15 cellular contexts compared by ENCODE assay signal in the genomic region with DNA sequence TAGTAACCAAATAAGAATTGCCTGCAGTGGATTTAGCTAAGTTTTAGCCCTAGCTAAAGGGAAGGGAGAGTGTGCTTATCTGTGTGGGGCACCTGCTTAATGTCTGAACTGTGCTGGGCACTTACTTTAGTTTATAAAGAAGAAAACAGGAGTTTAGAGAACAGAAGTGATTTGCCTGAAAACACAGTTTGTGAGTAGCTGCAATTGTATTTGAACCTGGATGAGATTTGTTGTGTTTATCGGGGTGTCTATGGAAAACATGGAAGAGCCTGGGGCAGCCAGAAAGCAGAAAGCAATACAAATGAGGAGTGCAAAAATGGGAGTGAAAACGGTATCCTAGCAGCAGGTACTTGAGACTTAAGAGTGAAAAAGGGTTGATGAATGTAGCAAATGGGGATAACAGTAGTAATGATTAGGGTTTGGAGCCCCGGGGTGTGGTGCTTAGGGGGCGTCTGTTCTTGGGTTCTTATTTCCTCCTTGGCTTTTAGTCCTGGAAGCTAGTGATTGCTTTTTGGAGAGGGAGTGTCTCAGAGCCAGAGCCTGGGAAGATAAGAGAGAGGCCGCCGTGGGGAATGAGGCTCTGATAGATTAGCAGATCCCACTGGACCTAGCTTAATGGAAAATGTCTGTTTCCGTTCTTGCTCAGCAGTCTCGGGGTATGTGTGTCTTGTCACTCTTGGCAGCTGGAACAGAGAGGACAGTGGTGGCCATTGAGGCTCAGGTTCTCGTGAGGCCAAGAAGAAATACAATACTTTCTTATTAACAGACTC. TPM values are rescaled to one million over a fixed set of nuclear protein-coding genes. Genes with fewer than 3 reads are reported as not detected.
DNase-seq lines count a peak whose midpoint lies in the region; ATAC-seq, FAIRE-seq and TF ChIP-seq lines count a peak whose summit lies in the region.
"Had no signal": no experiment of that assay in that cellular context is flagged by ENCODE, and none has a peak within 500 bp of the region (broad histone marks: within the 10 kb centered on the region; RNA-seq: fewer than 3 reads in every experiment).

No MANE protein-coding gene starts in this region.

- peaks cover 84% of the 10 kb centered on the region for H3K79me2 ChIP-seq in HepG2 (ENCODE audit: insufficient read depth, low read length)

- peaks cover 4 to 18% (median 16%) of the 10 kb centered on the region in 4 donors for H3K4me1 ChIP-seq in liver (ENCODE audit: control insufficient read depth in 4 of 4, insufficient read depth in 4 of 4, low read length in 3 of 4)
- peaks cover 50% of the 10 kb centered on the region for H3K4me1 ChIP-seq in HepG2 (ENCODE audit: insufficient read depth, low read length)
- H3K4me1 ChIP-seq in mesodermal cell (ENCODE audit: control insufficient read depth, insufficient read depth, low read length, poor library complexity, severe bottlenecking): peaks cover 22% of the 10 kb centered on the region
- peaks cover 61 to 90% (median 74%) of the 10 kb centered on the region in 4 donors for H3K4me1 ChIP-seq in stomach

- H4K20me1 ChIP-seq in HepG2 (ENCODE audit: insufficient read depth, low read length): peaks cover 5% of the 10 kb centered on the region; the same call in 1 of the 2 replicates

- H2AFZ ChIP-seq in HepG2 (ENCODE audit: low read length): no peak overlapping the region

- FAIRE-seq in HepG2 (lab: Jason Lieb, UNC): no peak
- FAIRE-seq in RCC 7860 (lab: Jason Lieb, UNC): no peak

- H3K9ac ChIP-seq in liver (ENCODE audit: low read depth in 1 of 2, low read length in 2 of 2) (no peak overlapping the region), HepG2 (ENCODE audit: insufficient read depth, low read depth, low read length) (no peak overlapping the region)

- DNase-seq in HepG2 (ENCODE audit: low spot score): no peak
- no peak for DNase-seq in chondrocyte (ENCODE audit: low spot score)
- DNase-seq in stomach: no peak
- DNase-seq in RCC 7860 (ENCODE audit: low spot score): no peak
- DNase-seq: central memory CD4-positive, alpha-beta T cell; NCI-H446; spleen; WERI-Rb-1 had no signal

- H3K9me3 ChIP-seq in liver (ENCODE audit: control insufficient read depth in 4 of 4, low read length in 3 of 4) (no peaks in the 10 kb centered on the region), HepG2 (ENCODE audit: low read length) (no peaks in the 10 kb centered on the region), mesodermal cell (ENCODE audit: control insufficient read depth, low read length) (no peaks in the 10 kb centered on the region), stomach (no peaks in the 10 kb centered on the region)
- H3K9me3 ChIP-seq: spleen had no signal

- no peaks in the 10 kb centered on the region for H3K9me3 Mint-ChIP-seq in chondrocyte (ENCODE audit: low read depth)
- H3K9me3 Mint-ChIP-seq: activated T-helper 2 cell treated with anti-CD3 and anti-CD28 coated beads, Interferon-gamma antibody, Interleukin-2, Interleukin-4, amounts not matched to agents 10 μg/mL and 5 μg/mL and 100 μg/mL, durations not matched to agents 14 hours and 24 hours and 36 hours had no signal

- H3K4me3 Mint-ChIP-seq in chondrocyte (ENCODE audit: unreplicated experiment): no peak overlapping the region

- BruUV-seq in HepG2 (replicated peaks; lab: Mats Ljungman, UMichigan): no TSS peak

- TF ChIP-seq POLR2A in HepG2 (IDR thresholded peaks at IDR 0.05; ENCODE audit: insufficient read depth in 1 of 2, low read depth in 2 of 2, low read length in 2 of 2): no peak
- no peak for TF ChIP-seq POLR2A in stomach (IDR thresholded peaks at IDR 0.05)

- intact Hi-C loops in HepG2 (cut with micrococcal nuclease; ENCODE audit: unreplicated experiment): no loop called here
- intact Hi-C loops in stomach (cut with DNase I; ENCODE audit: low total_unique reads): no loop called here

- H3K27me3 Mint-ChIP-seq in chondrocyte (ENCODE audit: low read depth): no peaks in the 10 kb centered on the region

- peaks cover 9% of the 10 kb centered on the region for H3K36me3 Mint-ChIP-seq in chondrocyte (ENCODE audit: low read depth)

- CTCF ChIA-PET in HepG2 (lab: Yijun Ruan, JAX; ENCODE audit: low intra/inter-chr PET ratio, low total read pairs): no interaction called here

- H3K4me1 Mint-ChIP-seq in chondrocyte (ENCODE audit: low read depth): peaks cover 70% of the 10 kb centered on the region

- H3K36me3 ChIP-seq in liver (ENCODE audit: control insufficient read depth in 4 of 4, insufficient read depth in 3 of 4, low read depth in 1 of 4, low read length in 3 of 4) (peaks cover 0 to 7% (median under 1%) of the 10 kb centered on the region in 4 donors), HepG2 (replicated peaks in 1 of 2; ENCODE audit: control insufficient read depth in 1 of 2, insufficient read depth in 2 of 2, low read length in 2 of 2) (peaks cover 7 to 37% of the 10 kb centered on the region in 2 experiments; a peak in 4 of 5 replicates), mesodermal cell (ENCODE audit: control insufficient read depth, insufficient read depth, low read length) (peaks cover 46% of the 10 kb centered on the region), stomach (peaks cover 5 to 19% (median 15%) of the 10 kb centered on the region in 4 donors)

- H3K27ac Mint-ChIP-seq in chondrocyte (ENCODE audit: unreplicated experiment): peak overlapping the region; percentile 53
- H3K27ac Mint-ChIP-seq: activated T-helper 2 cell treated with anti-CD3 and anti-CD28 coated beads, Interferon-gamma antibody, Interleukin-2, Interleukin-4, amounts not matched to agents 10 μg/mL and 5 μg/mL and 100 μg/mL, durations not matched to agents 14 hours and 24 hours and 36 hours had no signal

- no peak for ATAC-seq in HepG2
- no peak for ATAC-seq in HG02981 (IDR thresholded peaks at IDR 0.05; ENCODE audit: unreplicated experiment)
- ATAC-seq in GM19452 (IDR thresholded peaks at IDR 0.05; ENCODE audit: unreplicated experiment): no peak
- ATAC-seq: esophagus mucosa had no signal

- H3K27ac ChIP-seq in liver (ENCODE audit: low read depth in 1 of 2, low read length in 2 of 2) (no peak overlapping the region), HepG2 (ENCODE audit: extremely low read length, insufficient read depth, low read length) (no peak overlapping the region), mesodermal cell (ENCODE audit: low read depth, low read length, severe bottlenecking) (peak overlapping the region; percentile 88), stomach (peak overlapping the region in 2 of 5 donors; percentile 4 to 6)
- H3K27ac ChIP-seq: HL-60, WERI-Rb-1 had no signal

- H3K27me3 ChIP-seq in liver (ENCODE audit: control insufficient read depth in 4 of 4, insufficient read depth in 4 of 4, low read length in 3 of 4) (no peaks in the 10 kb centered on the region), HepG2 (ENCODE audit: control insufficient read depth in 1 of 2, insufficient read depth in 2 of 2, low read length in 2 of 2) (no peaks in the 10 kb centered on the region), stomach (no peaks in the 10 kb centered on the region)
- H3K27me3 ChIP-seq: spleen had no signal

- TF ChIP-seq CTCF in liver (IDR thresholded peaks at IDR 0.05; ENCODE audit: low read depth, low read length, missing input control) (no peak), HepG2 (CRISPR knock-in tag; IDR thresholded peaks at IDR 0.05) (no peak), chondrocyte (IDR thresholded peaks at IDR 0.05) (no peak), stomach (IDR thresholded peaks at IDR 0.05) (no peak)

- TF ChIP-seq EP300 in HepG2 (IDR thresholded peaks at IDR 0.05; ENCODE audit: low read depth in 2 of 2, low read length in 2 of 2) (no peak), HepG2 (CRISPR knock-in tag; IDR thresholded peaks at IDR 0.05; ENCODE audit: borderline replicate concordance) (no peak), stomach (IDR thresholded peaks at IDR 0.05) (no peak)

- no peak overlapping the region for H3K4me3 ChIP-seq in liver (ENCODE audit: low read depth in 1 of 3, low read length in 3 of 3)
- H3K4me3 ChIP-seq in HepG2 (replicated peaks in 1 of 3; ENCODE audit: insufficient read depth in 1 of 3, low read depth in 2 of 3, low read length in 3 of 3): no peak overlapping the region
- no peak overlapping the region for H3K4me3 ChIP-seq in mesodermal cell (ENCODE audit: extremely low read depth, insufficient read depth, low read length, poor library complexity, severe bottlenecking)
- H3K4me3 ChIP-seq in stomach: no peak overlapping the region
- H3K4me3 ChIP-seq: spleen had no signal

- no peak overlapping the region; the same call in 1 of the 2 replicates for H3K4me2 ChIP-seq in HepG2 (ENCODE audit: low read depth, low read length)

- in situ Hi-C loops in HepG2 (cut with HindIII; ENCODE audit: extremely low pct_ligation_motif_present, low pct_unique_long_range_greater_than_20kb): no loop called here

- POLR2A ChIA-PET in HepG2 (lab: Yijun Ruan, JAX): interaction anchor here (2.9 kb wide), 1 partner anchor 32 kb away, joined by 12 read pairs; a partner anchor contains a TSS

- no peak for TF ChIP-seq RAD21 in liver (IDR thresholded peaks at IDR 0.05)
- TF ChIP-seq RAD21 in HepG2 (CRISPR knock-in tag; IDR thresholded peaks at IDR 0.05): no peak

- WGBS in liver: 72% methylated on average over 9 of the region's 9 CpGs
- WGBS in HepG2 (ENCODE audit: low lambda C conversion rate): 89% methylated on average over 9 of the region's 9 CpGs
- WGBS in mesodermal cell (ENCODE audit: insufficient coverage in 2 of 2), 2 experiments: 59 to 70% methylated on average over 8 to 9 of the region's 9 CpGs
- WGBS in stomach, 5 donors: 23 to 50% (median 41%) methylated on average over 9 of the region's 9 CpGs

RNA-seq across cellular contexts. Expression of a gene that starts 5.6 kb away (rescaled TPM):
- total RNA-seq in liver (10 to 100 TPM in 1 of 2 donors, 1 to 10 TPM in 1; 8.8 to 10.7 TPM), HepG2 (2016; rRNA removed; fragmentation: Illumina TruSeq; extraction: Trizol) (24.2 and 26.8 TPM in 2 replicates), chondrocyte (57.0 to 61.7 TPM (median 60.9 TPM) in 3 replicates), stomach (10 to 100 TPM; 24.0 to 93.0 (median 76.4) TPM)
- polyA plus RNA-seq in liver (10 to 100 TPM; 17.9 to 19.3 TPM), HepG2 (2011; rRNA removed) (40.5 and 46.3 TPM in 2 replicates), stomach (10 to 100 TPM; 39.1 to 41.9 (median 40.1) TPM)
- total RNA-seq in HepG2 (2016; cell fraction: cytosol; rRNA removed; fragmentation: Illumina TruSeq; extraction: Trizol; ENCODE audit: low read depth): 6.3 and 7.3 TPM in 2 replicates
- total RNA-seq in HepG2 (2016; cell fraction: insoluble cytoplasmic fraction; rRNA removed; fragmentation: Illumina TruSeq; extraction: Trizol): 24.6 and 27.1 TPM in 2 replicates
- 22.6 and 26.4 TPM in 2 replicates for total RNA-seq in HepG2 (2016; cell fraction: membrane; rRNA removed; fragmentation: Illumina TruSeq; extraction: Trizol)
- 22.4 and 23.7 TPM in 2 replicates for total RNA-seq in HepG2 (2016; cell fraction: nucleus; rRNA removed; fragmentation: Illumina TruSeq; extraction: Trizol)
- 40.1 and 44.6 TPM in 2 replicates for polyA plus RNA-seq in HepG2 (2011; cell fraction: cytosol; rRNA removed)
- 26.1 and 27.1 TPM in 2 replicates for polyA plus RNA-seq in HepG2 (2011; cell fraction: nucleus; rRNA removed)
- 30.8 and 33.7 TPM in 2 replicates for polyA plus RNA-seq in HepG2 (2012)
- 8.0 and 9.1 TPM in 2 replicates for polyA plus RNA-seq in HepG2 (2016; cell fraction: cytosol; fragmentation: Illumina TruSeq; extraction: Trizol; ENCODE audit: low read depth)
- polyA plus RNA-seq in HepG2 (2016; cell fraction: insoluble cytoplasmic fraction; fragmentation: Illumina TruSeq; extraction: Trizol; ENCODE audit: low read depth): 48.3 and 56.0 TPM in 2 replicates
- polyA plus RNA-seq in HepG2 (2016; cell fraction: membrane; fragmentation: Illumina TruSeq; extraction: Trizol; ENCODE audit: low read depth): 22.7 and 25.6 TPM in 2 replicates
- polyA plus RNA-seq in HepG2 (2016; cell fraction: nucleus; fragmentation: Illumina TruSeq; extraction: Trizol; ENCODE audit: insufficient read depth, low read depth): 56.0 and 57.2 TPM in 2 replicates
- 57.9 and 206 TPM in 2 replicates for polyA minus RNA-seq in HepG2 (2011; rRNA and poly(A)+ RNA removed; ENCODE audit: low replicate concordance)
- polyA minus RNA-seq in HepG2 (2011; cell fraction: cytosol; rRNA and poly(A)+ RNA removed): 24.3 and 33.6 TPM in 2 replicates
- polyA minus RNA-seq in HepG2 (2011; cell fraction: nucleus; rRNA and poly(A)+ RNA removed): 23.6 and 34.9 TPM in 2 replicates
- 88.8 TPM for polyA plus RNA-seq in mesodermal cell (2013, experiment 1 of 2)
- polyA plus RNA-seq in mesodermal cell (2013, experiment 2 of 2): 79.1 TPM

RNA-seq across cellular contexts. Expression of a gene that starts 21.4 kb away (rescaled TPM):
- total RNA-seq in liver: 100 to 1,000 TPM; 120 to 148 TPM
- 100 to 1,000 TPM in 1 of 2 donors, 10 to 100 TPM in 1; 41.7 to 119 TPM for polyA plus RNA-seq in liver
- total RNA-seq in HepG2 (2016; rRNA removed; fragmentation: Illumina TruSeq; extraction: Trizol): 183 and 196 TPM in 2 replicates
- total RNA-seq in HepG2 (2016; cell fraction: cytosol; rRNA removed; fragmentation: Illumina TruSeq; extraction: Trizol; ENCODE audit: low read depth): 98.2 and 98.3 TPM in 2 replicates
- total RNA-seq in HepG2 (2016; cell fraction: insoluble cytoplasmic fraction; rRNA removed; fragmentation: Illumina TruSeq; extraction: Trizol): 165 and 204 TPM in 2 replicates
- total RNA-seq in HepG2 (2016; cell fraction: membrane; rRNA removed; fragmentation: Illumina TruSeq; extraction: Trizol): 258 and 266 TPM in 2 replicates
- total RNA-seq in HepG2 (2016; cell fraction: nucleus; rRNA removed; fragmentation: Illumina TruSeq; extraction: Trizol): 89.8 and 111 TPM in 2 replicates
- 128 and 156 TPM in 2 replicates for polyA plus RNA-seq in HepG2 (2011; rRNA removed)
- 115 and 119 TPM in 2 replicates for polyA plus RNA-seq in HepG2 (2011; cell fraction: cytosol; rRNA removed)
- polyA plus RNA-seq in HepG2 (2011; cell fraction: nucleus; rRNA removed): 57.2 and 81.2 TPM in 2 replicates
- 124 and 162 TPM in 2 replicates for polyA plus RNA-seq in HepG2 (2012)
- 177 and 192 TPM in 2 replicates for polyA plus RNA-seq in HepG2 (2016; cell fraction: cytosol; fragmentation: Illumina TruSeq; extraction: Trizol; ENCODE audit: low read depth)
- 263 and 292 TPM in 2 replicates for polyA plus RNA-seq in HepG2 (2016; cell fraction: insoluble cytoplasmic fraction; fragmentation: Illumina TruSeq; extraction: Trizol; ENCODE audit: low read depth)
- 342 and 343 TPM in 2 replicates for polyA plus RNA-seq in HepG2 (2016; cell fraction: membrane; fragmentation: Illumina TruSeq; extraction: Trizol; ENCODE audit: low read depth)
- 211 and 230 TPM in 2 replicates for polyA plus RNA-seq in HepG2 (2016; cell fraction: nucleus; fragmentation: Illumina TruSeq; extraction: Trizol; ENCODE audit: insufficient read depth, low read depth)
- 134 and 389 TPM in 2 replicates for polyA minus RNA-seq in HepG2 (2011; rRNA and poly(A)+ RNA removed; ENCODE audit: low replicate concordance)
- polyA minus RNA-seq in HepG2 (2011; cell fraction: cytosol; rRNA and poly(A)+ RNA removed): 64.6 and 71.8 TPM in 2 replicates
- polyA minus RNA-seq in HepG2 (2011; cell fraction: nucleus; rRNA and poly(A)+ RNA removed): 30.8 and 31.2 TPM in 2 replicates
- 136 to 143 TPM (median 140 TPM) in 3 replicates for total RNA-seq in chondrocyte
- 265 TPM for polyA plus RNA-seq in mesodermal cell (2013, experiment 1 of 2)
- polyA plus RNA-seq in mesodermal cell (2013, experiment 2 of 2): 248 TPM
- total RNA-seq in stomach: 100 to 1,000 TPM in 4 of 5 donors, 10 to 100 TPM in 1; 81.7 to 214 (median 163) TPM
- 100 to 1,000 TPM; 114 to 165 (median 144) TPM for polyA plus RNA-seq in stomach

RNA-seq across cellular contexts. Expression of a gene that starts 32.0 kb away (rescaled TPM):
- 10 to 100 TPM; 26.2 to 47.4 TPM for total RNA-seq in liver
- polyA plus RNA-seq in liver: 100 to 1,000 TPM in 1 of 2 donors, 10 to 100 TPM in 1; 74.8 to 123 TPM
- 42.9 and 45.7 TPM in 2 replicates for total RNA-seq in HepG2 (2016; rRNA removed; fragmentation: Illumina TruSeq; extraction: Trizol)
- total RNA-seq in HepG2 (2016; cell fraction: cytosol; rRNA removed; fragmentation: Illumina TruSeq; extraction: Trizol; ENCODE audit: low read depth): 18.3 and 22.1 TPM in 2 replicates
- total RNA-seq in HepG2 (2016; cell fraction: insoluble cytoplasmic fraction; rRNA removed; fragmentation: Illumina TruSeq; extraction: Trizol): 43.5 and 49.0 TPM in 2 replicates
- total RNA-seq in HepG2 (2016; cell fraction: membrane; rRNA removed; fragmentation: Illumina TruSeq; extraction: Trizol): 21.2 and 21.3 TPM in 2 replicates
- total RNA-seq in HepG2 (2016; cell fraction: nucleus; rRNA removed; fragmentation: Illumina TruSeq; extraction: Trizol): 13.5 and 22.5 TPM in 2 replicates
- 37.7 and 38.1 TPM in 2 replicates for polyA plus RNA-seq in HepG2 (2011; rRNA removed)
- polyA plus RNA-seq in HepG2 (2011; cell fraction: cytosol; rRNA removed): 28.3 and 29.4 TPM in 2 replicates
- 15.0 and 17.2 TPM in 2 replicates for polyA plus RNA-seq in HepG2 (2011; cell fraction: nucleus; rRNA removed)
- 29.0 TPM in 2 replicates for polyA plus RNA-seq in HepG2 (2012)
- polyA plus RNA-seq in HepG2 (2016; cell fraction: cytosol; fragmentation: Illumina TruSeq; extraction: Trizol; ENCODE audit: low read depth): 21.1 and 21.8 TPM in 2 replicates
- 58.3 and 58.4 TPM in 2 replicates for polyA plus RNA-seq in HepG2 (2016; cell fraction: insoluble cytoplasmic fraction; fragmentation: Illumina TruSeq; extraction: Trizol; ENCODE audit: low read depth)
- 18.3 and 20.0 TPM in 2 replicates for polyA plus RNA-seq in HepG2 (2016; cell fraction: membrane; fragmentation: Illumina TruSeq; extraction: Trizol; ENCODE audit: low read depth)
- 39.4 and 46.6 TPM in 2 replicates for polyA plus RNA-seq in HepG2 (2016; cell fraction: nucleus; fragmentation: Illumina TruSeq; extraction: Trizol; ENCODE audit: insufficient read depth, low read depth)
- polyA minus RNA-seq in HepG2 (2011; rRNA and poly(A)+ RNA removed; ENCODE audit: low replicate concordance): 13.2 and 67.4 TPM in 2 replicates
- 8.8 and 9.7 TPM in 2 replicates for polyA minus RNA-seq in HepG2 (2011; cell fraction: cytosol; rRNA and poly(A)+ RNA removed)
- 5.7 and 8.6 TPM in 2 replicates for polyA minus RNA-seq in HepG2 (2011; cell fraction: nucleus; rRNA and poly(A)+ RNA removed)
- total RNA-seq in chondrocyte: 38.6 to 58.3 TPM (median 40.3 TPM) in 3 replicates
- 42.2 TPM for polyA plus RNA-seq in mesodermal cell (2013, experiment 1 of 2)
- 38.4 TPM for polyA plus RNA-seq in mesodermal cell (2013, experiment 2 of 2)
- 10 to 100 TPM; 15.6 to 56.8 (median 33.3) TPM for total RNA-seq in stomach
- polyA plus RNA-seq in stomach: 100 to 1,000 TPM in 2 of 3 donors, 10 to 100 TPM in 1; 91.6 to 113 (median 111) TPM

RNA-seq across cellular contexts. Expression of a gene that starts 43.7 kb away (rescaled TPM):
- under 1 TPM; 0.14 to 0.17 TPM for total RNA-seq in liver
- polyA plus RNA-seq in liver: under 1 TPM; 0.32 to 0.38 TPM
- 0.59 and 0.73 TPM in 2 replicates for total RNA-seq in HepG2 (2016; rRNA removed; fragmentation: Illumina TruSeq; extraction: Trizol)
- 0.35 and 0.51 TPM in 2 replicates for total RNA-seq in HepG2 (2016; cell fraction: cytosol; rRNA removed; fragmentation: Illumina TruSeq; extraction: Trizol; ENCODE audit: low read depth)
- total RNA-seq in HepG2 (2016; cell fraction: insoluble cytoplasmic fraction; rRNA removed; fragmentation: Illumina TruSeq; extraction: Trizol): 0.34 and 1.2 TPM in 2 replicates
- 0.52 and 1.0 TPM in 2 replicates for total RNA-seq in HepG2 (2016; cell fraction: membrane; rRNA removed; fragmentation: Illumina TruSeq; extraction: Trizol)
- 0.75 and 0.85 TPM in 2 replicates for total RNA-seq in HepG2 (2016; cell fraction: nucleus; rRNA removed; fragmentation: Illumina TruSeq; extraction: Trizol)
- 0.56 and 0.57 TPM in 2 replicates for polyA plus RNA-seq in HepG2 (2011; rRNA removed)
- 0.55 and 0.78 TPM in 2 replicates for polyA plus RNA-seq in HepG2 (2011; cell fraction: cytosol; rRNA removed)
- polyA plus RNA-seq in HepG2 (2011; cell fraction: nucleus; rRNA removed): 0.16 and 0.47 TPM in 2 replicates
- 0.79 and 1.0 TPM in 2 replicates for polyA plus RNA-seq in HepG2 (2012)
- polyA plus RNA-seq in HepG2 (2016; cell fraction: cytosol; fragmentation: Illumina TruSeq; extraction: Trizol; ENCODE audit: low read depth): 0.62 and 0.67 TPM in 2 replicates
- polyA plus RNA-seq in HepG2 (2016; cell fraction: insoluble cytoplasmic fraction; fragmentation: Illumina TruSeq; extraction: Trizol; ENCODE audit: low read depth): 1.3 and 1.8 TPM in 2 replicates
- 0.71 and 1.1 TPM in 2 replicates for polyA plus RNA-seq in HepG2 (2016; cell fraction: membrane; fragmentation: Illumina TruSeq; extraction: Trizol; ENCODE audit: low read depth)
- polyA plus RNA-seq in HepG2 (2016; cell fraction: nucleus; fragmentation: Illumina TruSeq; extraction: Trizol; ENCODE audit: insufficient read depth, low read depth): 1.0 and 1.8 TPM in 2 replicates
- 0.72 and 1.9 TPM in 2 replicates for polyA minus RNA-seq in HepG2 (2011; rRNA and poly(A)+ RNA removed; ENCODE audit: low replicate concordance)
- 0.62 TPM in 1 of 2 replicates, not detected in the other for polyA minus RNA-seq in HepG2 (2011; cell fraction: cytosol; rRNA and poly(A)+ RNA removed)
- polyA minus RNA-seq in HepG2 (2011; cell fraction: nucleus; rRNA and poly(A)+ RNA removed): not detected in 2 replicates
- not detected in 3 replicates for total RNA-seq in chondrocyte
- 1.5 TPM for polyA plus RNA-seq in mesodermal cell (2013, experiment 1 of 2)
- 1.5 TPM for polyA plus RNA-seq in mesodermal cell (2013, experiment 2 of 2)
- total RNA-seq in stomach: 10 to 100 TPM in 2 of 5 donors, under 1 TPM in 1, not detected in 2; 0.73 to 19.9 (median 11.6) TPM
- polyA plus RNA-seq in stomach: 1 to 10 TPM in 2 of 3 donors, under 1 TPM in 1; 0.61 to 1.6 (median 1.4) TPM

RNA-seq across cellular contexts. Expression of a gene that starts 44.3 kb away (rescaled TPM):
- total RNA-seq in liver (1 to 10 TPM; 5.6 to 7.5 TPM), HepG2 (2016; rRNA removed; fragmentation: Illumina TruSeq; extraction: Trizol) (17.8 and 19.8 TPM in 2 replicates), chondrocyte (22.3 to 45.7 TPM (median 23.7 TPM) in 3 replicates), stomach (10 to 100 TPM in 3 of 5 donors, 1 to 10 TPM in 2; 4.5 to 65.5 (median 24.3) TPM)
- polyA plus RNA-seq in liver (1 to 10 TPM; 6.0 to 9.9 TPM), HepG2 (2011; rRNA removed) (21.3 and 22.8 TPM in 2 replicates), stomach (10 to 100 TPM in 2 of 3 donors, 1 to 10 TPM in 1; 7.5 to 12.3 (median 11.0) TPM)
- total RNA-seq in HepG2 (2016; cell fraction: cytosol; rRNA removed; fragmentation: Illumina TruSeq; extraction: Trizol; ENCODE audit: low read depth): 4.3 and 4.7 TPM in 2 replicates
- total RNA-seq in HepG2 (2016; cell fraction: insoluble cytoplasmic fraction; rRNA removed; fragmentation: Illumina TruSeq; extraction: Trizol): 17.0 and 17.7 TPM in 2 replicates
- total RNA-seq in HepG2 (2016; cell fraction: membrane; rRNA removed; fragmentation: Illumina TruSeq; extraction: Trizol): 13.2 and 14.0 TPM in 2 replicates
- 9.6 and 14.9 TPM in 2 replicates for total RNA-seq in HepG2 (2016; cell fraction: nucleus; rRNA removed; fragmentation: Illumina TruSeq; extraction: Trizol)
- polyA plus RNA-seq in HepG2 (2011; cell fraction: cytosol; rRNA removed): 14.8 and 16.6 TPM in 2 replicates
- 7.5 and 8.0 TPM in 2 replicates for polyA plus RNA-seq in HepG2 (2011; cell fraction: nucleus; rRNA removed)
- 13.2 and 14.7 TPM in 2 replicates for polyA plus RNA-seq in HepG2 (2012)
- polyA plus RNA-seq in HepG2 (2016; cell fraction: cytosol; fragmentation: Illumina TruSeq; extraction: Trizol; ENCODE audit: low read depth): 4.2 and 5.1 TPM in 2 replicates
- 31.5 and 36.7 TPM in 2 replicates for polyA plus RNA-seq in HepG2 (2016; cell fraction: insoluble cytoplasmic fraction; fragmentation: Illumina TruSeq; extraction: Trizol; ENCODE audit: low read depth)
- polyA plus RNA-seq in HepG2 (2016; cell fraction: membrane; fragmentation: Illumina TruSeq; extraction: Trizol; ENCODE audit: low read depth): 12.8 and 15.4 TPM in 2 replicates
- 21.4 and 24.7 TPM in 2 replicates for polyA plus RNA-seq in HepG2 (2016; cell fraction: nucleus; fragmentation: Illumina TruSeq; extraction: Trizol; ENCODE audit: insufficient read depth, low read depth)
- 27.7 and 116 TPM in 2 replicates for polyA minus RNA-seq in HepG2 (2011; rRNA and poly(A)+ RNA removed; ENCODE audit: low replicate concordance)
- polyA minus RNA-seq in HepG2 (2011; cell fraction: cytosol; rRNA and poly(A)+ RNA removed): 9.0 and 13.8 TPM in 2 replicates
- 11.8 and 21.6 TPM in 2 replicates for polyA minus RNA-seq in HepG2 (2011; cell fraction: nucleus; rRNA and poly(A)+ RNA removed)
- polyA plus RNA-seq in mesodermal cell (2013, experiment 1 of 2): 31.7 TPM
- polyA plus RNA-seq in mesodermal cell (2013, experiment 2 of 2): 24.1 TPM
